17 cellular contexts compared by ENCODE assay signal in the genomic region with DNA sequence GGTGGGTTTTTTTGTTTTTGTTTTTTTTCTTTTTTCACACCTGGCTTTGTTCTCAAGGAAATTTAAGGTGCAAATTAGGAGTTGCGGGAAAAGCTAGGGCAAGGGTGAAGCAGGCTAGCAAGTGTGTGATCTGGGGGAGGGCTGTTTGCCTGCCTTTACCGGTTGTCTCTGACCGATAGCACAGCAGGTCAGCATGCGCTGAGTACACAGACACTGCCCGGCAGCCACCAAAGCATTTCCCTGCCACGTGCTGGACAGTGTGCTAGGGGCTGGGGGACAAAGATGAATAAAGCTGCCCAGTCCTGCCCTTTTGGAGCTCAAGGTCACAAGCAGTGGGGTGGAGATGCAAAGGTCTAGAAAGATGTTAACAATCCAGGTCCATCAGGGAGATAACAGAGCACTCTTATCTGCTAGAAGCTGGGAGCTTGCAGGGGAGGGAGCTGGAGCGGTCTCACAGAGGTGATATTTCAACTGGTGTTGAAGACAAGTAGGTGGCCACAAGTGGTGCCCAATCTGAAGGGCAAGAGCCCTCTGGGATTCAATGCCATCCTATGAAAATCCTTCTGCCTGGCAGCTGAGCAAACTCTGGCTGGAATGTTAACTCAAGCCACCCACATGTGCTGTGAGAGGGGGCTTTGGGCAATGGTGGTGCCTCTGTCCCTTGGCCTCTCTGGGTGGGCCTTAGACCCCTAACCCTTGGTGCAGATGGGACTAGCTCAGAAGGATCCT. TPM values are rescaled to one million over a fixed set of nuclear protein-coding genes. Genes with fewer than 3 reads are reported as not detected.
DNase-seq lines count a peak whose midpoint lies in the region; ATAC-seq and TF ChIP-seq lines count a peak whose summit lies in the region.
"Had no signal": no experiment of that assay in that cellular context is flagged by ENCODE, and none has a peak within 500 bp of the region (broad histone marks: within the 10 kb centered on the region; RNA-seq: fewer than 3 reads in every experiment).

No MANE protein-coding gene starts in this region.

- H3K36me3 ChIP-seq in duodenal mucosa (ENCODE audit: control insufficient read depth in 1 of 2, insufficient read depth in 2 of 2, low read length in 2 of 2) (no peaks in the 10 kb centered on the region), mucosa of descending colon (ENCODE audit: low read depth) (no peaks in the 10 kb centered on the region), testis (ENCODE audit: low read depth, missing control alignments) (no peaks in the 10 kb centered on the region)
- H3K36me3 ChIP-seq: left lung, SJCRH30 had no signal

- H3K27ac ChIP-seq in duodenal mucosa (ENCODE audit: low read depth, low read length) (peak overlapping the region; percentile 22), testis (peak overlapping the region in 1 of 2 donors; percentile 8)
- H3K27ac ChIP-seq: foreskin keratinocyte, SJCRH30, VCaP had no signal

- H3K4me3 ChIP-seq in duodenal mucosa (ENCODE audit: low read depth in 1 of 2, low read length in 2 of 2), result no peak overlapping the region
- H3K4me3 ChIP-seq in mucosa of descending colon, result no peak overlapping the region
- H3K4me3 ChIP-seq in testis, result no peak overlapping the region
- H3K4me3 ChIP-seq: left lung, SJCRH30 had no signal

- no peak for TF ChIP-seq POLR2A in testis (IDR thresholded peaks at IDR 0.05)
- no peak for TF ChIP-seq POLR2A in GM18505 (IDR thresholded peaks at IDR 0.05; ENCODE audit: borderline replicate concordance, extremely low read depth, insufficient read depth, insufficient read length)

- H3K9ac ChIP-seq in duodenal mucosa (ENCODE audit: low read depth in 1 of 2, low read length in 2 of 2), result no peak overlapping the region

- H3K27me3 ChIP-seq in duodenal mucosa (ENCODE audit: control insufficient read depth in 1 of 2, insufficient read depth in 2 of 2, low read length in 2 of 2) (peaks cover 0 to 3% of the 10 kb centered on the region in 2 donors), testis (no peaks in the 10 kb centered on the region)
- H3K27me3 ChIP-seq: SJCRH30 had no signal

- intact Hi-C loops in mucosa of descending colon (cut with DNase I, micrococcal nuclease) (loop anchor here (2.0 to 10.0 kb wide), 2 partner anchors 23 to 67 kb away; no protein-coding TSS in a partner anchor), testis (cut with DNase I; ENCODE audit: low total_unique reads) (no loop called here)

- WGBS in testis, 2 donors, result 42 to 71% methylated on average over 7 of the region's 7 CpGs

- peak; percentile 91 for DNase-seq in NCI-H2029 treated with DMSO at 0.1 percent for 48 hours (lab: John Stamatoyannopoulos, UW)
- peak in 2 of 3 donors; percentile 65 to 68 for DNase-seq in mucosa of descending colon
- DNase-seq in testis, result peak; percentile 72
- no peak for DNase-seq in NCI-H748 treated with DMSO at 0.1 percent for 48 hours (lab: John Stamatoyannopoulos, UW)
- DNase-seq: activated CD8-positive, alpha-beta memory T cell treated with anti-CD3 and anti-CD28 coated beads, Interleukin-2, amount 50 U/mL, for 48 hours; activated naive CD8-positive, alpha-beta T cell treated with anti-CD3 and anti-CD28 coated beads, Interleukin-2, amount 10 ng/mL, durations not matched to agents 7 days and 5 days; CD4-positive, CD25-positive, alpha-beta regulatory T cell; dermis blood vessel endothelial cell; foreskin keratinocyte; left lung; SJCRH30; stimulated activated naive CD4-positive, alpha-beta T cell had no signal

- H3K9me3 ChIP-seq in duodenal mucosa (ENCODE audit: control insufficient read depth in 1 of 2, low read length in 2 of 2) (no peaks in the 10 kb centered on the region), mucosa of descending colon (no peaks in the 10 kb centered on the region), testis (no peaks in the 10 kb centered on the region)
- H3K9me3 ChIP-seq: left lung, SJCRH30 had no signal

- TF ChIP-seq CTCF in mucosa of descending colon (IDR thresholded peaks at IDR 0.05) (no peak), testis (IDR thresholded peaks at IDR 0.05) (no peak)

- ATAC-seq in mucosa of descending colon (peak; percentile 47), HG03469 (IDR thresholded peaks at IDR 0.05; ENCODE audit: unreplicated experiment) (no peak), GM18505 (IDR thresholded peaks at IDR 0.05; ENCODE audit: unreplicated experiment) (no peak), HG03108 (IDR thresholded peaks at IDR 0.05; ENCODE audit: unreplicated experiment) (no peak)
- ATAC-seq: foreskin keratinocyte, left lung had no signal

- H3K4me1 ChIP-seq in duodenal mucosa (ENCODE audit: control insufficient read depth in 1 of 2, insufficient read depth in 2 of 2, low read length in 2 of 2) (peaks cover 43 to 50% of the 10 kb centered on the region in 2 donors), mucosa of descending colon (ENCODE audit: low read depth) (peaks cover 40% of the 10 kb centered on the region), testis (peaks cover 22% of the 10 kb centered on the region)
- H3K4me1 ChIP-seq: foreskin keratinocyte had no signal

RNA-seq across cellular contexts. Expression of gene TTBK1, which starts 24.5 kb away (rescaled TPM):
- total RNA-seq in mucosa of descending colon (under 1 TPM; 0.24 to 0.95 (median 0.93) TPM), testis (1 to 10 TPM; 2.2 to 2.6 TPM)
- polyA plus RNA-seq in testis (ENCODE audit: insufficient read depth, low read depth, low replicate concordance), result 2.3 TPM
- total RNA-seq: activated naive CD8-positive, alpha-beta T cell treated with anti-CD3 and anti-CD28 coated beads, Interleukin-2, amount 10 ng/mL, durations not matched to agents 7 days and 5 days; dermis blood vessel endothelial cell; SJCRH30 had no signal
- polyA plus RNA-seq: CD4-positive, CD25-positive, alpha-beta regulatory T cell had no signal

RNA-seq across cellular contexts. Expression of gene SLC22A7, which starts 30.3 kb away (rescaled TPM):
- total RNA-seq in mucosa of descending colon (under 1 TPM in 1 of 3 donors, not detected in 2; 0.32 TPM), testis (not detected)
- polyA plus RNA-seq in testis (ENCODE audit: insufficient read depth, low read depth, low replicate concordance), result not detected
- total RNA-seq: activated naive CD8-positive, alpha-beta T cell treated with anti-CD3 and anti-CD28 coated beads, Interleukin-2, amount 10 ng/mL, durations not matched to agents 7 days and 5 days; CD4-positive, CD25-positive, alpha-beta regulatory T cell; dermis blood vessel endothelial cell; foreskin keratinocyte; left lung; SJCRH30 had no signal
- polyA plus RNA-seq: CD4-positive, CD25-positive, alpha-beta regulatory T cell; foreskin keratinocyte had no signal

RNA-seq across cellular contexts. Expression of gene DNPH1, which starts 38.5 kb away (rescaled TPM):
- total RNA-seq in mucosa of descending colon (10 to 100 TPM; 42.7 to 69.0 (median 45.7) TPM), testis (10 to 100 TPM; 21.8 TPM)
- 19.3 TPM for polyA plus RNA-seq in testis (ENCODE audit: insufficient read depth, low read depth, low replicate concordance)

RNA-seq across cellular contexts. Expression of gene CRIP3, which starts 40.8 kb away (rescaled TPM):
- total RNA-seq in mucosa of descending colon (1 to 10 TPM in 2 of 3 donors, under 1 TPM in 1; 0.77 to 1.8 (median 1.3) TPM), testis (10 to 100 TPM; 13.4 to 33.4 TPM)
- 34.3 TPM for polyA plus RNA-seq in testis (ENCODE audit: insufficient read depth, low read depth, low replicate concordance)
- total RNA-seq: SJCRH30 had no signal
